In genomic region chr15:59420986-59421618, GRCh38 we compare ENCODE assay signal across 12 cellular contexts. TPM values are rescaled to one million over a fixed set of nuclear protein-coding genes. Genes with fewer than 3 reads are reported as not detected.
DNase-seq lines count a peak whose midpoint lies in the region; ATAC-seq and TF ChIP-seq lines count a peak whose summit lies in the region.
"Had no signal": no experiment of that assay in that cellular context is flagged by ENCODE, and none has a peak within 500 bp of the region (broad histone marks: within the 10 kb centered on the region; RNA-seq: fewer than 3 reads in every experiment).

No MANE protein-coding gene starts in this region.

- H3K27ac ChIP-seq in upper lobe of right lung: no peak overlapping the region
- H3K27ac ChIP-seq: esophagus muscularis mucosa had no signal

- no peak overlapping the region for H3K4me3 Mint-ChIP-seq in WTC11
- no peak overlapping the region for H3K4me3 Mint-ChIP-seq in progenitor cell of endocrine pancreas (ENCODE audit: low read depth)
- H3K4me3 Mint-ChIP-seq: brain; CD4-positive, alpha-beta T cell had no signal

- no peak overlapping the region for H3K27ac Mint-ChIP-seq in WTC11
- no peak overlapping the region for H3K27ac Mint-ChIP-seq in progenitor cell of endocrine pancreas
- H3K27ac Mint-ChIP-seq: brain; CD4-positive, alpha-beta T cell had no signal

- no peaks in the 10 kb centered on the region for H3K36me3 Mint-ChIP-seq in WTC11
- no peaks in the 10 kb centered on the region for H3K36me3 Mint-ChIP-seq in progenitor cell of endocrine pancreas (ENCODE audit: insufficient read depth)
- H3K36me3 Mint-ChIP-seq: brain had no signal

- in situ Hi-C loops in HAP-1 (cut with MboI; ENCODE audit: low sequenced_read_pairs): no loop called here

- no peaks in the 10 kb centered on the region for H3K36me3 ChIP-seq in HAP-1 (replicated peaks)
- H3K36me3 ChIP-seq in upper lobe of right lung: no peaks in the 10 kb centered on the region
- H3K36me3 ChIP-seq: esophagus muscularis mucosa had no signal

- ATAC-seq in WTC11 (peak; percentile 97), upper lobe of right lung (no peak), left colon (no peak)
- ATAC-seq: right cardiac atrium had no signal

- intact Hi-C loops in upper lobe of right lung (cut with DNase I) (no loop called here), left colon (cut with DNase I, micrococcal nuclease) (no loop called here)

- no peaks in the 10 kb centered on the region for H3K9me3 Mint-ChIP-seq in WTC11
- no peaks in the 10 kb centered on the region for H3K9me3 Mint-ChIP-seq in progenitor cell of endocrine pancreas (ENCODE audit: low read depth)
- H3K9me3 Mint-ChIP-seq: brain; CD4-positive, alpha-beta T cell had no signal

- H3K4me1 ChIP-seq in HAP-1: no peaks in the 10 kb centered on the region
- H3K4me1 ChIP-seq in upper lobe of right lung: no peaks in the 10 kb centered on the region
- H3K4me1 ChIP-seq: esophagus muscularis mucosa had no signal

- H3K27me3 ChIP-seq in HAP-1 (ENCODE audit: low read depth): peaks cover 8% of the 10 kb centered on the region
- H3K27me3 ChIP-seq in upper lobe of right lung: no peaks in the 10 kb centered on the region

- DNase-seq in HAP-1 (ENCODE audit: low spot score in 2 of 2) (peak; percentile 19 to 20), WTC11 (ENCODE audit: low spot score) (peak; percentile 36), fibroblast of peridontal ligament (ENCODE audit: extremely low read depth) (peak; percentile 29), progenitor cell of endocrine pancreas (ENCODE audit: low spot score, unreplicated experiment) (no peak), upper lobe of right lung (no peak), NCI-H146 (lab: John Stamatoyannopoulos, UW) (no peak), left colon (no peak)
- DNase-seq: CD4-positive, alpha-beta T cell; NCI-H226; right cardiac atrium had no signal

- H3K27me3 Mint-ChIP-seq in WTC11 (ENCODE audit: low read depth) (peaks cover 26% of the 10 kb centered on the region), progenitor cell of endocrine pancreas (peaks cover 47% of the 10 kb centered on the region)

- TF ChIP-seq CTCF in WTC11 (IDR thresholded peaks at IDR 0.05) (no peak), progenitor cell of endocrine pancreas (IDR thresholded peaks at IDR 0.05; ENCODE audit: unreplicated experiment) (peak; percentile 38), upper lobe of right lung (IDR thresholded peaks at IDR 0.05) (no peak)

- POLR2A ChIA-PET in WTC11 (lab: Charles Lee): no interaction called here

- CTCF ChIA-PET in WTC11 (lab: Charles Lee): interaction anchor here (0.6 to 2.6 kb wide), 32 partner anchors 9 to 1664 kb away, joined by 3 to 26 read pairs (median 4); partner anchors contain the start of genes BNIP2, FAM81A and MYO1E

- H3K4me3 ChIP-seq in HAP-1: no peak overlapping the region
- no peak overlapping the region for H3K4me3 ChIP-seq in upper lobe of right lung
- H3K4me3 ChIP-seq: esophagus muscularis mucosa had no signal

- no peaks in the 10 kb centered on the region for H3K9me3 ChIP-seq in HAP-1
- H3K9me3 ChIP-seq in upper lobe of right lung: no peaks in the 10 kb centered on the region
- H3K9me3 ChIP-seq: esophagus muscularis mucosa had no signal

- H3K4me1 Mint-ChIP-seq in WTC11: peaks cover 19% of the 10 kb centered on the region
- no peaks in the 10 kb centered on the region for H3K4me1 Mint-ChIP-seq in progenitor cell of endocrine pancreas (ENCODE audit: low read depth)
- H3K4me1 Mint-ChIP-seq: brain had no signal

TF ChIP-seq in WTC11, 78 proteins besides CTCF, POLR2A, EP300 and RAD21:
- TF ChIP-seq PRDM15 (CRISPR knock-in tag; IDR thresholded peaks at IDR 0.05) (no peak), TEAD1 (CRISPR knock-in tag; IDR thresholded peaks at IDR 0.05) (peak; percentile 92; the same call in 1 of the 2 replicates), TEAD4 (CRISPR knock-in tag; IDR thresholded peaks at IDR 0.05) (peak; percentile 88; the same call in 1 of the 2 replicates), EMX1 (CRISPR knock-in tag; IDR thresholded peaks at IDR 0.05) (peak; percentile 45; the same call in 1 of the 2 replicates)
TF ChIP-seq in WTC11: peak in this region for 3.

RNA-seq across cellular contexts. Expression of gene FAM81A, which starts 16.9 kb away (rescaled TPM):
- total RNA-seq in WTC11 (2021): 2.0 to 2.4 TPM (median 2.1 TPM) in 3 replicates
- total RNA-seq in progenitor cell of endocrine pancreas: 0.34 and 0.58 TPM in 2 replicates
- total RNA-seq in upper lobe of right lung: 1.3 TPM
- total RNA-seq in left colon: 1 to 10 TPM; 9.0 to 9.2 TPM
- total RNA-seq: CD4-positive, alpha-beta T cell had no signal

RNA-seq across cellular contexts. Expression of gene MYO1E, which starts 48.4 kb away (rescaled TPM):
- total RNA-seq in WTC11 (2021): 83.6 to 104 TPM (median 99.9 TPM) in 3 replicates
- 40.4 and 42.3 TPM in 2 replicates for total RNA-seq in progenitor cell of endocrine pancreas
- total RNA-seq in upper lobe of right lung: 98.4 TPM
- total RNA-seq in left colon: 100 to 1,000 TPM; 331 to 397 TPM

Comparison
In these comparisons a context has a peak if more than half of its experiments do, and no peak if none do; other contexts are left out.
1. DNase-seq: peak in HAP-1 (2 of 2), WTC11 (single experiment) and fibroblast of peridontal ligament (single experiment); none in progenitor cell of endocrine pancreas (single experiment), upper lobe of right lung (single experiment), NCI-H146 (single experiment) and left colon (0 of 2).